8 cellular contexts compared by ENCODE assay signal in the genomic region with DNA sequence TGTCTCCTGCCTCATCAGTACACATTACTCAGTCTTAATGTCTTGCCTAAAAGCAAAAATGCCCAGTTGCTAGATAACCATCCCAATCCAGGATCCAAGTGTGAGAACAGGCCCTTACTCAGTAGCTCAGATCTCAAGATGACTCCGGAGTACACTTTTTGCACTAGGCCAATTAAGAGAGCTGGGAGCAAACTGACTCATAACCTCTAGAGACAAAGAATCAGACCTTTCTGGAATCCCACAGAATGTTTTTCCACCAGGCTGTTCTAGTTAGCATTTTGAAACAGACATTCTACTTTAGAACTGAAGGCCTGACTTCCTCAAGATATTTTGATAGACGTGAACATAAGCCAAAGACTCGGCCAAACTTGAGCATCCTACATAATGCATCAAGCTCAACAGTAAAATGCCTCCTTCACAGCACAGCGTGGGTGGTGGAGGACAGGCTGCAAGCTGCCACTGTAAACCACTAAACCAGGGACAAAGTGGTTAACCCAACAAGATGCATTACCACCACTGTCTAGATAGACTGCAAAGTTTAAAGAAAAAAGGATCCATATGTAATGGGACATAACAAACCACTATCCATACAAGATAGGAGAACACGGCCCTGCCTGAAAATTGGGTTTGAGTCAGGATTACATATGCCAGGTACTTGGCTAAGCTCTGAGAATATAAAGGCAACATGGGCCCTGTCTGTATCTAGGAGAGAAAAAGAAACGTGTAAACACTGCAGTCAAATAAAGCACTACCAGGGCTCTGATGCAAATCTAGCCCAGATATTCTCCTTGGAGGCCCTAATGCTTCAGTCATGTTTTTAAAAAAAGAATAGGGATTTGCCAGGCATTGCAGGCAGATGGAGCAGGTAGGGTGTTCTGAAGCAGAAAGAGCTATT. TPM values are rescaled to one million over a fixed set of nuclear protein-coding genes. Genes with fewer than 3 reads are reported as not detected.
DNase-seq lines count a peak whose midpoint lies in the region; ATAC-seq and TF ChIP-seq lines count a peak whose summit lies in the region.

No MANE protein-coding gene starts in this region.

- POLR2A ChIA-PET in A673 (lab: Charles Lee; ENCODE audit: low non-redundant PET): no interaction called here

- H3K4me2 ChIP-seq in Karpas-422 (ENCODE audit: low read depth, low read length, poor library complexity, severe bottlenecking): no peak overlapping the region

- H3K27ac ChIP-seq in A673 (ENCODE audit: low read depth, low read length, poor library complexity, severe bottlenecking) (peak overlapping the region; percentile 4), Karpas-422 (ENCODE audit: low read length) (peak overlapping the region; percentile 35), breast epithelium (peak overlapping the region; percentile 78 to 97)

- peaks cover 46% of the 10 kb centered on the region for H3K36me3 ChIP-seq in A673 (ENCODE audit: insufficient read depth, low read length, poor library complexity, severe bottlenecking)
- peaks cover 33% of the 10 kb centered on the region for H3K36me3 ChIP-seq in Karpas-422 (ENCODE audit: insufficient read depth, low read length)
- peaks cover 10% of the 10 kb centered on the region for H3K36me3 ChIP-seq in breast epithelium
- H3K36me3 ChIP-seq in MG63: peaks cover 98% of the 10 kb centered on the region

- ATAC-seq in HG03460 (IDR thresholded peaks at IDR 0.05; ENCODE audit: unreplicated experiment): no peak

- DNase-seq in A673 (ENCODE audit: low spot score) (no peak), Karpas-422 (no peak), breast epithelium (ENCODE audit: low spot score in 2 of 2) (no peak), myocyte (ENCODE audit: low read depth) (peak; percentile 79), GM19240 (ENCODE audit: insufficient read length, low spot score) (no peak), NCI-H526 treated with DMSO at 0.1 percent for 48 hours (lab: John Stamatoyannopoulos, UW) (no peak), MG63 (no peak)

- intact Hi-C loops in A673 (cut with micrococcal nuclease; ENCODE audit: unreplicated experiment): loop anchor here (5.0 kb wide), 1 partner anchor 33 kb away; no protein-coding TSS in a partner anchor
- intact Hi-C loops in breast epithelium (cut with DNase I; ENCODE audit: low total_unique reads): no loop called here

- CTCF ChIA-PET in A673 (lab: Charles Lee): no interaction called here

- peaks cover 82% of the 10 kb centered on the region for H3K79me2 ChIP-seq in Karpas-422 (ENCODE audit: low read length)

- H3K9me2 ChIP-seq in Karpas-422 (replicated peaks; ENCODE audit: insufficient read depth, low read length): no peaks in the 10 kb centered on the region

- BruUV-seq in A673 (replicated peaks; lab: Mats Ljungman, UMichigan): no TSS peak

- 0 out of 2 replicates have a peak, but pooled peaks cover 17% of the 10 kb centered on the region for H4K20me1 ChIP-seq in Karpas-422 (ENCODE audit: insufficient read depth, low read depth, low read length)

- TF ChIP-seq CTCF in A673 (conservative IDR thresholded peaks at IDR 0.05; ENCODE audit: low read depth, low read length) (no peak), breast epithelium (IDR thresholded peaks at IDR 0.05) (no peak)

- TF ChIP-seq POLR2A in breast epithelium (IDR thresholded peaks at IDR 0.05): no peak

- 0 out of 2 replicates have a peak overlapping the region, but pooled peaks have one; percentile 8 for H3K9ac ChIP-seq in Karpas-422 (ENCODE audit: low read length)

- H3K27me3 ChIP-seq in A673 (replicated peaks; ENCODE audit: insufficient read depth, low read depth, low read length, poor library complexity) (no peaks in the 10 kb centered on the region), Karpas-422 (ENCODE audit: low read length) (no peaks in the 10 kb centered on the region), breast epithelium (no peaks in the 10 kb centered on the region), MG63 (no peaks in the 10 kb centered on the region)

- H3K4me1 ChIP-seq in A673 (ENCODE audit: insufficient read depth, low read length, poor library complexity, severe bottlenecking): peaks cover 37% of the 10 kb centered on the region
- peaks cover 55% of the 10 kb centered on the region for H3K4me1 ChIP-seq in Karpas-422 (ENCODE audit: low read length)
- peaks cover 9 to 44% of the 10 kb centered on the region in 2 donors for H3K4me1 ChIP-seq in breast epithelium

- H3K4me3 ChIP-seq in A673 (ENCODE audit: low read depth, low read length, poor library complexity, severe bottlenecking) (no peak overlapping the region), Karpas-422 (ENCODE audit: low read length) (no peak overlapping the region), breast epithelium (no peak overlapping the region), MG63 (no peak overlapping the region)

- no peak overlapping the region for H2AFZ ChIP-seq in Karpas-422 (ENCODE audit: low read length)

- H3K9me3 ChIP-seq in A673 (ENCODE audit: low read depth, low read length, poor library complexity, severe bottlenecking) (no peaks in the 10 kb centered on the region), Karpas-422 (ENCODE audit: low read length) (no peaks in the 10 kb centered on the region), breast epithelium (no peaks in the 10 kb centered on the region), MG63 (no peaks in the 10 kb centered on the region)

RNA-seq across cellular contexts. Expression of a gene that starts 48.3 kb away (rescaled TPM):
- total RNA-seq in A673 (2021): 290 and 323 TPM in 2 replicates
- total RNA-seq in Karpas-422 (2014; rRNA removed; shearing (Covaris generic); ENCODE audit: low replicate concordance): 57.5 and 95.1 TPM in 2 replicates
- total RNA-seq in breast epithelium: 100 to 1,000 TPM; 169 to 392 (median 268) TPM
- total RNA-seq in myocyte: 242 and 315 TPM in 2 replicates
- polyA plus RNA-seq in myocyte (2012): 878 TPM
- total RNA-seq in MG63 (2014; rRNA removed; shearing (Covaris generic); ENCODE audit: low replicate concordance): 323 and 380 TPM in 2 replicates

Comparison
In these comparisons a context has a peak if more than half of its experiments do, and no peak if none do; other contexts are left out.
1. H3K27ac ChIP-seq: peak in every context shown above with its lines; median percentile 88 in breast epithelium; 35 in Karpas-422; 4 in A673.